In genomic region chr4:142202404-142203332, GRCh38 we compare ENCODE assay signal across 11 cellular contexts.
DNase-seq lines count a peak whose midpoint lies in the region; ATAC-seq and TF ChIP-seq lines count a peak whose summit lies in the region.
"Had no signal": no experiment of that assay in that cellular context is flagged by ENCODE, and none has a peak within 500 bp of the region (broad histone marks: within the 10 kb centered on the region; RNA-seq: fewer than 3 reads in every experiment).

No MANE protein-coding gene starts in this region.

- H3K4me1 Mint-ChIP-seq in glutamatergic neuron (ENCODE audit: low read depth, unreplicated experiment) = no peaks in the 10 kb centered on the region

- H3K27ac ChIP-seq in OCI-LY7 (ENCODE audit: low read depth, low read length, poor library complexity, severe bottlenecking) = no peak overlapping the region

- H3K9me3 Mint-ChIP-seq in glutamatergic neuron (ENCODE audit: unreplicated experiment) = no peaks in the 10 kb centered on the region

- no peaks in the 10 kb centered on the region for H3K79me2 ChIP-seq in OCI-LY7 (ENCODE audit: insufficient read depth, low read depth, low read length)

- ATAC-seq in GM18861 (IDR thresholded peaks at IDR 0.05; ENCODE audit: unreplicated experiment) = peak; percentile 66
- peak; percentile 90 for ATAC-seq in GM21367 (IDR thresholded peaks at IDR 0.05; ENCODE audit: unreplicated experiment)
- peak; percentile 91 for ATAC-seq in HG02973 (IDR thresholded peaks at IDR 0.05; ENCODE audit: unreplicated experiment)

- no TSS peak for BruUV-seq in OCI-LY7 (replicated peaks; lab: Mats Ljungman, UMichigan)

- H4K20me1 ChIP-seq in OCI-LY7 (ENCODE audit: insufficient read depth, low read length) = no peaks in the 10 kb centered on the region

- intact Hi-C loops in OCI-LY7 (cut with micrococcal nuclease; ENCODE audit: unreplicated experiment) = no loop called here

- no peak overlapping the region for H3K4me3 Mint-ChIP-seq in glutamatergic neuron (ENCODE audit: unreplicated experiment)

- CTCF ChIA-PET in OCI-LY7 (lab: Charles Lee; ENCODE audit: unreplicated experiment) = no interaction called here

- H3K4me2 ChIP-seq in OCI-LY7 (ENCODE audit: low read length) = peak overlapping the region; percentile 56

- no peaks in the 10 kb centered on the region for H3K27me3 Mint-ChIP-seq in glutamatergic neuron (ENCODE audit: unreplicated experiment)

- H3K4me3 ChIP-seq in OCI-LY7 (ENCODE audit: low read depth, low read length, poor library complexity, severe bottlenecking) = no peak overlapping the region

- POLR2A ChIA-PET in OCI-LY7 (lab: Charles Lee) = interaction anchor here (0.6 to 0.7 kb wide), 2 partner anchors 8 to 906 kb away, joined by 3 read pairs; no protein-coding TSS in a partner anchor

- no peaks in the 10 kb centered on the region for H3K36me3 Mint-ChIP-seq in glutamatergic neuron (ENCODE audit: unreplicated experiment)

- no peaks in the 10 kb centered on the region for H3K9me2 ChIP-seq in OCI-LY7 (ENCODE audit: insufficient read depth, low read length)

- H3K27ac Mint-ChIP-seq in glutamatergic neuron (ENCODE audit: unreplicated experiment) = no peak overlapping the region

- H3K36me3 ChIP-seq in OCI-LY7 (ENCODE audit: insufficient read depth, low read length) = no peaks in the 10 kb centered on the region

- TF ChIP-seq CTCF in OCI-LY7 (conservative IDR thresholded peaks at IDR 0.05; ENCODE audit: low read length) (no peak), glutamatergic neuron (IDR thresholded peaks at IDR 0.05; ENCODE audit: partially characterized antibody, unreplicated experiment) (no peak)

- peaks cover 5% of the 10 kb centered on the region for H3K4me1 ChIP-seq in OCI-LY7 (ENCODE audit: insufficient read depth, low read length, poor library complexity, severe bottlenecking)

- H2AFZ ChIP-seq in OCI-LY7 (ENCODE audit: low read length) = no peak overlapping the region

- DNase-seq in OCI-LY7 (ENCODE audit: low spot score) (peak; percentile 11), SW480 (ENCODE audit: low spot score) (no peak), glutamatergic neuron (no peak), SK-N-DZ (ENCODE audit: low spot score) (no peak), MV-4-11 (lab: John Stamatoyannopoulos, UW) (no peak)
- DNase-seq: amniotic stem cell, hippocampal formation, NCI-H2171 had no signal

- H3K9me3 ChIP-seq in OCI-LY7 (ENCODE audit: low read length) = no peaks in the 10 kb centered on the region
